ENCODE assay signal across 10 cellular contexts in the genomic region with DNA sequence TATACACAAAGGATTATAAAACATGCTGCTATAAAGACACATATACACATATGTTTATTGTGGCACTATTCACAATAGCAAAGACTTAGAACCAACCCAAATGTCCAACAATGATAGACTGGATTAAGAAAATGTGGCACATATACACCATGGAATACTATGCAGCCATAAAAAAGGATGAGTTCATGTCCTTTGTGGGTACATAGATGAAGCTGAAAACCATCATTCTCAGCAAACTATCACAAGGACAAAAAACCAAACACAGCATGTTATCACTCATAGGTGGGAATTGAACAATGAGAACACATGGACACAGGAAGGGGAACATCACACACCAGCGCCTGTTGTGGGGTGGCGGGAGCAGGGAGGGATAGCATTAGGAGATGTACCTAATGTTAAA. TPM values are rescaled to one million over a fixed set of nuclear protein-coding genes. Genes with fewer than 3 reads are reported as not detected.
"Had no signal": no experiment of that assay in that cellular context is flagged by ENCODE, and none has a peak within 500 bp of the region (broad histone marks: within the 10 kb centered on the region; RNA-seq: fewer than 3 reads in every experiment).

No MANE protein-coding gene starts in this region.

RNA-seq across cellular contexts. Expression of gene CYP4A22, which starts 10.2 kb away (rescaled TPM):
- total RNA-seq: OCI-LY7, PC-3, PC-9, Right ventricle myocardium inferior, RPMI7951, SJCRH30, SJSA1, SK-MEL-5, T-cell had no signal
- polyA plus RNA-seq: SK-N-SH had no signal

RNA-seq across cellular contexts. Expression of gene CYP4Z1, which starts 60.0 kb away (rescaled TPM):
- total RNA-seq: OCI-LY7, PC-3, PC-9, RPMI7951, SJCRH30, SJSA1, SK-MEL-5, T-cell had no signal
- polyA plus RNA-seq: SK-N-SH had no signal
